In genomic region chr2:160367887-160368286, GRCh38 we compare ENCODE assay signal across 8 cellular contexts.
DNase-seq lines count a peak whose midpoint lies in the region; ATAC-seq and TF ChIP-seq lines count a peak whose summit lies in the region.

No MANE protein-coding gene starts in this region.

- H3K9me3 Mint-ChIP-seq in activated naive CD4-positive, alpha-beta T cell treated with anti-CD3 and anti-CD28 coated beads, Interleukin-2, amount 50 U/mL, for 24 hours = no peaks in the 10 kb centered on the region

- no peak for TF ChIP-seq CTCF in retinal pigment epithelial cell (conservative IDR thresholded peaks at IDR 0.05; ENCODE audit: low read depth, low read length)

- no peak overlapping the region for H3K4me3 Mint-ChIP-seq in activated naive CD4-positive, alpha-beta T cell treated with anti-CD3 and anti-CD28 coated beads, Interleukin-2, amount 50 U/mL, for 24 hours

- no peak for ATAC-seq in GM19397 (IDR thresholded peaks at IDR 0.05; ENCODE audit: unreplicated experiment)

- H3K36me3 Mint-ChIP-seq in activated naive CD4-positive, alpha-beta T cell treated with anti-CD3 and anti-CD28 coated beads, Interleukin-2, amount 50 U/mL, for 24 hours = peaks cover 20% of the 10 kb centered on the region

- H3K4me1 Mint-ChIP-seq in activated naive CD4-positive, alpha-beta T cell treated with anti-CD3 and anti-CD28 coated beads, Interleukin-2, amount 50 U/mL, for 24 hours = peaks cover 88% of the 10 kb centered on the region

- H3K27me3 Mint-ChIP-seq in activated naive CD4-positive, alpha-beta T cell treated with anti-CD3 and anti-CD28 coated beads, Interleukin-2, amount 50 U/mL, for 24 hours = no peaks in the 10 kb centered on the region

- DNase-seq in activated naive CD4-positive, alpha-beta T cell (lab: John Stamatoyannopoulos, UW) = no peak
- DNase-seq in RPMI8226 (peak; percentile 53), fibroblast of the conjunctiva (ENCODE audit: low read depth) (peak; percentile 69), retinal pigment epithelial cell (ENCODE audit: low read depth) (peak; percentile 83), ecto neural progenitor cell (ENCODE audit: low spot score) (no peak), superior temporal gyrus (ENCODE audit: extremely low spot score) (no peak)

- peak overlapping the region; percentile 83 for H3K27ac Mint-ChIP-seq in activated naive CD4-positive, alpha-beta T cell treated with anti-CD3 and anti-CD28 coated beads, Interleukin-2, amount 50 U/mL, for 24 hours

- peak overlapping the region; percentile 5 for H3K4me3 ChIP-seq in retinal pigment epithelial cell (ENCODE audit: low read length)

Comparison
In these comparisons a context has a peak if more than half of its experiments do, and no peak if none do; other contexts are left out.
1. DNase-seq: peak in RPMI8226 (single experiment), fibroblast of the conjunctiva (single experiment) and retinal pigment epithelial cell (single experiment); none in activated naive CD4-positive, alpha-beta T cell (0 of 4), ecto neural progenitor cell (single experiment) and superior temporal gyrus (single experiment).